34 cellular contexts compared by ENCODE assay signal in genomic region chr20:37230200-37230599, GRCh38. TPM values are rescaled to one million over a fixed set of nuclear protein-coding genes. Genes with fewer than 3 reads are reported as not detected.
A peak's percentile ranks its signal among the peaks of the same experiment; 100 is the strongest.
DNase-seq lines count a peak whose midpoint lies in the region; ATAC-seq, FAIRE-seq and TF ChIP-seq lines count a peak whose summit lies in the region.
"Had no signal": no experiment of that assay in that cellular context is flagged by ENCODE, and none has a peak within 500 bp of the region (broad histone marks: within the 10 kb centered on the region; RNA-seq: fewer than 3 reads in every experiment).

No MANE protein-coding gene starts in this region.

- H3K4me1 Mint-ChIP-seq in GM23338, result peaks cover 42% of the 10 kb centered on the region
- H3K4me1 Mint-ChIP-seq: central memory CD8-positive, alpha-beta T cell had no signal

- H3K9me2 ChIP-seq in GM23338 (ENCODE audit: insufficient read depth), result no peaks in the 10 kb centered on the region

- peak; percentile 55 for FAIRE-seq in HTR-8/SVneo (lab: Jason Lieb, UNC)
- FAIRE-seq: GM12878 had no signal

- H3K4me3 ChIP-seq in GM23338, result no peak overlapping the region
- H3K4me3 ChIP-seq in RWPE2 (ENCODE audit: severe bottlenecking), result no peak overlapping the region
- no peak overlapping the region for H3K4me3 ChIP-seq in ascending aorta
- H3K4me3 ChIP-seq: BLaER1, gastroesophageal sphincter, GM12878, ovary, SK-N-MC, skin epidermis, suprapubic skin, upper lobe of right lung had no signal

- peaks cover 97% of the 10 kb centered on the region for H3K36me3 Mint-ChIP-seq in GM23338 (ENCODE audit: low read depth)

- H3K4me1 ChIP-seq in GM23338 (ENCODE audit: insufficient read depth) (peaks cover 33% of the 10 kb centered on the region), RWPE2 (ENCODE audit: insufficient read depth, poor library complexity, severe bottlenecking) (no peaks in the 10 kb centered on the region), foreskin keratinocyte (peaks cover 7% of the 10 kb centered on the region), ascending aorta (peaks cover 7 to 26% of the 10 kb centered on the region in 2 donors)

- H3K27ac ChIP-seq in GM23338 (ENCODE audit: low read depth) (peak overlapping the region; percentile 41), RWPE2 (ENCODE audit: poor library complexity, severe bottlenecking) (no peak overlapping the region), foreskin keratinocyte (no peak overlapping the region), ascending aorta (no peak overlapping the region)
- H3K27ac ChIP-seq: BLaER1, gastroesophageal sphincter, ovary, SK-N-MC, skin epidermis, suprapubic skin, upper lobe of right lung had no signal

- TF ChIP-seq CTCF in GM23338 (conservative IDR thresholded peaks at IDR 0.05; ENCODE audit: low read depth in 2 of 2) (no peak), RWPE2 (IDR thresholded peaks at IDR 0.05; ENCODE audit: poor library complexity, severe bottlenecking) (no peak), foreskin keratinocyte (conservative IDR thresholded peaks at IDR 0.05) (no peak), ascending aorta (IDR thresholded peaks at IDR 0.05) (no peak)

- H3F3A ChIP-seq in GM23338 (replicated peaks; ENCODE audit: low read depth), result peaks cover 11% of the 10 kb centered on the region; the same call in 1 of the 2 replicates

- no peaks in the 10 kb centered on the region for H3K9me3 Mint-ChIP-seq in GM23338
- H3K9me3 Mint-ChIP-seq: activated naive CD4-positive, alpha-beta T cell treated with anti-CD3 and anti-CD28 coated beads for 36 hours; activated T-helper 1 cell treated with anti-CD3 and anti-CD28 coated beads, Interleukin-12 subunit alpha, Interleukin-12 subunit beta, Interleukin-2, Interleukin-4 antibody, amounts not matched to agents 30 ng/mL and 10 ng/mL and 1 ng/mL, durations not matched to agents 14 hours and 24 hours and 36 hours; central memory CD8-positive, alpha-beta T cell; nephron had no signal

- no peak overlapping the region for H3K4me2 ChIP-seq in GM23338
- H3K4me2 ChIP-seq: BLaER1 had no signal

- ATAC-seq in GM23338 (no peak), RWPE2 (ENCODE audit: low read depth) (no peak), foreskin keratinocyte (peak; percentile 24), HG03280 (IDR thresholded peaks at IDR 0.05; ENCODE audit: unreplicated experiment) (no peak)
- ATAC-seq: gastroesophageal sphincter, GM12878, left colon, upper lobe of right lung had no signal

- no peak for DNase-seq in GM23338 (ENCODE audit: low spot score)
- no peak for DNase-seq in HTR-8/SVneo (ENCODE audit: insufficient read length, low spot score)
- peak; percentile 29 for DNase-seq in RWPE2 (ENCODE audit: low spot score)
- peak in 1 of 2 donors; percentile 50 for DNase-seq in foreskin keratinocyte
- DNase-seq in NCI-H446 (lab: John Stamatoyannopoulos, UW), result no peak
- no peak for DNase-seq in NCI-H226
- no peak for DNase-seq in ascending aorta (ENCODE audit: low spot score in 2 of 2)
- DNase-seq: activated CD4-positive, alpha-beta T cell treated with anti-CD3 and anti-CD28 coated beads, Interleukin-2, amount 50 U/mL, for 1 hour; activated CD4-positive, CD25-positive, alpha-beta regulatory T cell; activated naive CD4-positive, alpha-beta T cell treated with anti-CD3 and anti-CD28 coated beads for 36 hours; EL; H7; hippocampal formation; left colon; NCI-H1048; NCI-H187 treated with DMSO at 0.1 percent for 48 hours; NCI-H446 treated with DMSO at 0.1 percent for 48 hours; ovary; stimulated activated naive CD4-positive, alpha-beta T cell; T-helper 1 cell; upper lobe of right lung had no signal

- peaks cover 79% of the 10 kb centered on the region for H3K36me3 ChIP-seq in GM23338 (ENCODE audit: insufficient read depth)
- H3K36me3 ChIP-seq in RWPE2 (ENCODE audit: low read depth), result peaks cover 100% of the 10 kb centered on the region
- H3K36me3 ChIP-seq in ascending aorta, result peaks cover 66 to 87% of the 10 kb centered on the region in 2 donors
- H3K36me3 ChIP-seq: ovary had no signal

- no peak overlapping the region for H3K4me3 Mint-ChIP-seq in GM23338
- H3K4me3 Mint-ChIP-seq: activated naive CD4-positive, alpha-beta T cell treated with anti-CD3 and anti-CD28 coated beads for 36 hours; activated T-helper 1 cell treated with anti-CD3 and anti-CD28 coated beads, Interleukin-12 subunit alpha, Interleukin-12 subunit beta, Interleukin-2, Interleukin-4 antibody, amounts not matched to agents 30 ng/mL and 10 ng/mL and 1 ng/mL, durations not matched to agents 14 hours and 24 hours and 36 hours; central memory CD8-positive, alpha-beta T cell; nephron had no signal

- intact Hi-C loops in ascending aorta (cut with DNase I), result no loop called here

- peak overlapping the region; percentile 48 for H3K27ac Mint-ChIP-seq in GM23338
- H3K27ac Mint-ChIP-seq: activated naive CD4-positive, alpha-beta T cell treated with anti-CD3 and anti-CD28 coated beads for 36 hours; activated T-helper 1 cell treated with anti-CD3 and anti-CD28 coated beads, Interleukin-12 subunit alpha, Interleukin-12 subunit beta, Interleukin-2, Interleukin-4 antibody, amounts not matched to agents 30 ng/mL and 10 ng/mL and 1 ng/mL, durations not matched to agents 14 hours and 24 hours and 36 hours had no signal

- no peak overlapping the region for H2AFZ ChIP-seq in GM23338

- H3K27me3 ChIP-seq in GM23338 (ENCODE audit: insufficient read depth) (no peaks in the 10 kb centered on the region), RWPE2 (ENCODE audit: insufficient read depth, poor library complexity, severe bottlenecking) (no peaks in the 10 kb centered on the region), foreskin keratinocyte (no peaks in the 10 kb centered on the region), ascending aorta (no peaks in the 10 kb centered on the region)
- H3K27me3 ChIP-seq: BLaER1, gastroesophageal sphincter, ovary, suprapubic skin, upper lobe of right lung had no signal

- no peaks in the 10 kb centered on the region for H3K9me3 ChIP-seq in RWPE2 (ENCODE audit: severe bottlenecking)
- H3K9me3 ChIP-seq in ascending aorta, result no peaks in the 10 kb centered on the region
- H3K9me3 ChIP-seq: BLaER1, gastroesophageal sphincter, ovary, suprapubic skin, upper lobe of right lung had no signal

- H4K20me1 ChIP-seq in GM23338 (replicated peaks; ENCODE audit: insufficient read depth), result peaks cover 28% of the 10 kb centered on the region

- H3K79me2 ChIP-seq in GM23338 (replicated peaks; ENCODE audit: insufficient read depth), result no peaks in the 10 kb centered on the region

- peaks cover 3% of the 10 kb centered on the region for H3K27me3 Mint-ChIP-seq in GM23338 (ENCODE audit: insufficient read depth, low read depth, poor library complexity)
- H3K27me3 Mint-ChIP-seq: central memory CD8-positive, alpha-beta T cell had no signal

TF ChIP-seq in GM23338, 12 proteins besides CTCF, POLR2A, EP300 and RAD21 (continues in another document):
- TF ChIP-seq NANOG (IDR thresholded peaks at IDR 0.05; ENCODE audit: borderline replicate concordance), result no peak
- TF ChIP-seq CREB1 (CRISPR knock-in tag; IDR thresholded peaks at IDR 0.05; ENCODE audit: low read depth), result no peak
- TF ChIP-seq STAT1 (IDR thresholded peaks at IDR 0.05; ENCODE audit: unreplicated experiment), result no peak
- no peak for TF ChIP-seq JUNB (IDR thresholded peaks at IDR 0.05; ENCODE audit: unreplicated experiment)
- no peak for TF ChIP-seq EZH2phosphoT487 (IDR thresholded peaks at IDR 0.05; ENCODE audit: unreplicated experiment)
- no peak for TF ChIP-seq EZH2 (IDR thresholded peaks at IDR 0.05; ENCODE audit: low read depth, unreplicated experiment)
- TF ChIP-seq ETS1 (IDR thresholded peaks at IDR 0.05), result no peak

RNA-seq across cellular contexts. Expression of gene GHRH, which starts 31.4 kb away (rescaled TPM):
- total RNA-seq in GM23338 (2014; rRNA removed; shearing (Covaris generic)), result not detected in 2 replicates
- polyA plus RNA-seq in GM23338 (2016; fragmentation: Nextera tagmentation; extraction: Ambion mirVana) (0.40 TPM in 1 of 2 replicates, not detected in the other), foreskin keratinocyte (not detected in 2 replicates)
- total RNA-seq in foreskin keratinocyte (not detected in 2 replicates), ascending aorta (not detected)
- total RNA-seq: activated naive CD4-positive, alpha-beta T cell treated with anti-CD3 and anti-CD28 coated beads for 36 hours; activated T-helper 1 cell treated with anti-CD3 and anti-CD28 coated beads, Interleukin-12 subunit alpha, Interleukin-12 subunit beta, Interleukin-2, Interleukin-4 antibody, amounts not matched to agents 30 ng/mL and 10 ng/mL and 1 ng/mL, durations not matched to agents 14 hours and 24 hours and 36 hours; gastroesophageal sphincter; GM12878; H7; left colon; mucosa of gallbladder; ovary; renal cortical epithelial cell; suprapubic skin; upper lobe of right lung had no signal
- polyA plus RNA-seq: adipose tissue, GM12878, ovary had no signal

RNA-seq across cellular contexts. Expression of gene MROH8, which starts 50.9 kb away (rescaled TPM):
- 0.63 TPM in 1 of 2 replicates, not detected in the other for total RNA-seq in GM23338 (2014; rRNA removed; shearing (Covaris generic))
- polyA plus RNA-seq in GM23338 (2016; fragmentation: Nextera tagmentation; extraction: Ambion mirVana) (0.50 and 0.68 TPM in 2 replicates), foreskin keratinocyte (0.28 and 0.42 TPM in 2 replicates)
- total RNA-seq in foreskin keratinocyte (0.34 and 0.35 TPM in 2 replicates), ascending aorta (not detected)

RNA-seq across cellular contexts. Expression of gene RPN2, which starts 51.1 kb away (rescaled TPM):
- total RNA-seq in GM23338 (2014; rRNA removed; shearing (Covaris generic)), result 267 and 302 TPM in 2 replicates
- polyA plus RNA-seq in GM23338 (2016; fragmentation: Nextera tagmentation; extraction: Ambion mirVana) (244 TPM in 2 replicates), foreskin keratinocyte (141 and 149 TPM in 2 replicates)
- total RNA-seq in foreskin keratinocyte (191 and 213 TPM in 2 replicates), ascending aorta (114 TPM)

RNA-seq across cellular contexts. Expression of gene MANBAL, which starts 59.3 kb away (rescaled TPM):
- total RNA-seq in GM23338 (2014; rRNA removed; shearing (Covaris generic)), result 28.4 and 31.7 TPM in 2 replicates
- polyA plus RNA-seq in GM23338 (2016; fragmentation: Nextera tagmentation; extraction: Ambion mirVana) (44.2 and 48.1 TPM in 2 replicates), foreskin keratinocyte (87.1 and 96.4 TPM in 2 replicates)
- total RNA-seq in foreskin keratinocyte (46.6 and 50.0 TPM in 2 replicates), ascending aorta (70.2 TPM)
